11 cellular contexts compared by ENCODE assay signal in the genomic region with DNA sequence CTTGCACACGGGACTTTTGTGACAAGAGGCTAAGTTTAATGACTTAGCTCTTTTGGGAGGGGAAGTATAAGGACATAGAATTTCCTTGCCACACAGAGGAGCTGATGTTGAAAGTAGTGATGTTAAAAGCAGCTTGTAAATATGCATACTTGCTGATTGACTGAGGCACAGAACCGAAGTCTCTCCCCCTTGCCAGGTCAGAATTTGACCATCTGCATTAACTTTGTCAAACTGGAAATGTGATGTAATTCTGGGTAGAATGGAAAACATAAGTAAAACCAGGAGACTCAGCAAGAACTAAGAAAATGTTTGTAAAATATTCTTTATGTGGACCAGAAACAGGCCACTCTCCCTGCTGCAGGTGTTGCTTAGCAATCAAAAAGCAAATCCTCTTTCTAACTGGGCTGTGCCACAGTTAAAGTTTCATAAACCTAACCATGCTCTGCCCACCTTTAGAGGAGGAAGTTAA.
A peak's percentile ranks its signal among the peaks of the same experiment; 100 is the strongest.
DNase-seq lines count a peak whose midpoint lies in the region; ATAC-seq and TF ChIP-seq lines count a peak whose summit lies in the region.
"Had no signal": no experiment of that assay in that cellular context is flagged by ENCODE, and none has a peak within 500 bp of the region (broad histone marks: within the 10 kb centered on the region; RNA-seq: fewer than 3 reads in every experiment).

No MANE protein-coding gene starts in this region.

- DNase-seq in GM12864 (ENCODE audit: low read depth) (peak; percentile 38), Peyer's patch (no peak), hippocampal formation (lab: John Stamatoyannopoulos, UW) (no peak), type B pancreatic cell (ENCODE audit: extremely low spot score, unreplicated experiment) (no peak)
- no peak for DNase-seq in activated naive CD8-positive, alpha-beta T cell treated with anti-CD3 and anti-CD28 coated beads, Interleukin-2, amount 50 U/mL, for 24 hours
- DNase-seq: GOT3, pancreas had no signal

- no peak overlapping the region for H3K4me3 ChIP-seq in GM12864 (ENCODE audit: low read depth, low read length)
- H3K4me3 ChIP-seq in Peyer's patch, result no peak overlapping the region
- H3K4me3 ChIP-seq: pancreas had no signal

- no peak for TF ChIP-seq POLR2A in Peyer's patch (IDR thresholded peaks at IDR 0.05)

- H3K27me3 Mint-ChIP-seq in activated naive CD8-positive, alpha-beta T cell treated with anti-CD3 and anti-CD28 coated beads, Interleukin-2, amount 50 U/mL, for 24 hours, result no peaks in the 10 kb centered on the region
- no peaks in the 10 kb centered on the region for H3K27me3 Mint-ChIP-seq in type B pancreatic cell

- no peaks in the 10 kb centered on the region for H3K9me3 ChIP-seq in Peyer's patch
- H3K9me3 ChIP-seq: pancreas had no signal

- H3K4me1 ChIP-seq in Peyer's patch, result peaks cover 0 to 18% (median 0%) of the 10 kb centered on the region in 4 donors
- H3K4me1 ChIP-seq: pancreas had no signal

- no peaks in the 10 kb centered on the region for H3K36me3 ChIP-seq in Peyer's patch
- H3K36me3 ChIP-seq: pancreas had no signal

- H3K36me3 Mint-ChIP-seq in activated naive CD8-positive, alpha-beta T cell treated with anti-CD3 and anti-CD28 coated beads, Interleukin-2, amount 50 U/mL, for 24 hours (ENCODE audit: low read depth), result peaks cover 22% of the 10 kb centered on the region
- peaks cover 12% of the 10 kb centered on the region for H3K36me3 Mint-ChIP-seq in type B pancreatic cell

- peaks cover 58% of the 10 kb centered on the region for H3K4me1 Mint-ChIP-seq in activated naive CD8-positive, alpha-beta T cell treated with anti-CD3 and anti-CD28 coated beads, Interleukin-2, amount 50 U/mL, for 24 hours
- peaks cover 7% of the 10 kb centered on the region for H3K4me1 Mint-ChIP-seq in type B pancreatic cell (ENCODE audit: unreplicated experiment)

- no peak overlapping the region for H3K27ac ChIP-seq in Peyer's patch
- H3K27ac ChIP-seq: pancreas had no signal

- no peak overlapping the region for H3K4me3 Mint-ChIP-seq in activated naive CD8-positive, alpha-beta T cell treated with anti-CD3 and anti-CD28 coated beads, Interleukin-2, amount 50 U/mL, for 24 hours
- no peak overlapping the region for H3K4me3 Mint-ChIP-seq in type B pancreatic cell

- peak; percentile 72 for ATAC-seq in GM19452 (IDR thresholded peaks at IDR 0.05; ENCODE audit: unreplicated experiment)
- ATAC-seq in HG03103 (IDR thresholded peaks at IDR 0.05; ENCODE audit: low read depth, unreplicated experiment), result peak; percentile 42
- ATAC-seq in activated naive CD8-positive, alpha-beta T cell treated with anti-CD3 and anti-CD28 coated beads, Interleukin-2, amount 50 U/mL, for 24 hours, result peak; percentile 47
- ATAC-seq in GM18520 (IDR thresholded peaks at IDR 0.05; ENCODE audit: unreplicated experiment), result no peak
- ATAC-seq: Right ventricle myocardium inferior had no signal

- no peaks in the 10 kb centered on the region for H3K9me3 Mint-ChIP-seq in activated naive CD8-positive, alpha-beta T cell treated with anti-CD3 and anti-CD28 coated beads, Interleukin-2, amount 50 U/mL, for 24 hours
- no peaks in the 10 kb centered on the region for H3K9me3 Mint-ChIP-seq in type B pancreatic cell

- no peaks in the 10 kb centered on the region for H3K27me3 ChIP-seq in Peyer's patch
- H3K27me3 ChIP-seq: pancreas had no signal

- TF ChIP-seq CTCF in GM12864 (IDR thresholded peaks at IDR 0.05; ENCODE audit: low read depth, low read length, missing control alignments), result no peak
- TF ChIP-seq CTCF in Peyer's patch (IDR thresholded peaks at IDR 0.05), result no peak
- no peak for TF ChIP-seq CTCF in type B pancreatic cell (conservative IDR thresholded peaks at IDR 0.05)

- peak overlapping the region; percentile 67 for H3K27ac Mint-ChIP-seq in activated naive CD8-positive, alpha-beta T cell treated with anti-CD3 and anti-CD28 coated beads, Interleukin-2, amount 50 U/mL, for 24 hours
- H3K27ac Mint-ChIP-seq in type B pancreatic cell, result no peak overlapping the region
